In genomic region chr2:96816836-96817702, GRCh38 we compare ENCODE assay signal across 8 cellular contexts. TPM values are rescaled to one million over a fixed set of nuclear protein-coding genes. Genes with fewer than 3 reads are reported as not detected.
DNase-seq lines count a peak whose midpoint lies in the region; ATAC-seq and TF ChIP-seq lines count a peak whose summit lies in the region.

No MANE protein-coding gene starts in this region.

- TF ChIP-seq CTCF in OCI-LY7 (conservative IDR thresholded peaks at IDR 0.05; ENCODE audit: low read length) (no peak), endodermal cell (conservative IDR thresholded peaks at IDR 0.05) (no peak), omental fat pad (IDR thresholded peaks at IDR 0.05) (no peak)

- no peaks in the 10 kb centered on the region for H3K9me3 ChIP-seq in OCI-LY7 (ENCODE audit: low read length)
- H3K9me3 ChIP-seq in endodermal cell (ENCODE audit: control insufficient read depth, low read length) = no peaks in the 10 kb centered on the region
- H3K9me3 ChIP-seq in neuron (ENCODE audit: low read length) = no peaks in the 10 kb centered on the region

- H3K36me3 ChIP-seq in OCI-LY7 (ENCODE audit: insufficient read depth, low read length) (peaks cover 22% of the 10 kb centered on the region; the same call in 1 of the 2 replicates), endodermal cell (ENCODE audit: control insufficient read depth, insufficient read depth, low read length) (no peaks in the 10 kb centered on the region), neuron (ENCODE audit: insufficient read depth, low read length) (peaks cover 6% of the 10 kb centered on the region)

- CTCF ChIA-PET in OCI-LY7 (lab: Charles Lee; ENCODE audit: unreplicated experiment) = interaction anchor here (0.6 kb wide), 1 partner anchor 34 kb away, joined by 5 read pairs; no protein-coding TSS in a partner anchor

- ATAC-seq in GM18502 (IDR thresholded peaks at IDR 0.05; ENCODE audit: poor library complexity, unreplicated experiment) = peak; percentile 0
- no peak for ATAC-seq in omental fat pad (ENCODE audit: low FRiP score)
- ATAC-seq in HG02938 (IDR thresholded peaks at IDR 0.05; ENCODE audit: unreplicated experiment) = no peak

- no peak overlapping the region for H2AFZ ChIP-seq in OCI-LY7 (ENCODE audit: low read length)
- no peak overlapping the region for H2AFZ ChIP-seq in neuron (ENCODE audit: low read depth, low read length)

- H3K4me2 ChIP-seq in OCI-LY7 (ENCODE audit: low read length) = peak overlapping the region; percentile 81

- H3K4me1 ChIP-seq in OCI-LY7 (ENCODE audit: insufficient read depth, low read length, poor library complexity, severe bottlenecking) (peaks cover 46% of the 10 kb centered on the region), endodermal cell (ENCODE audit: control insufficient read depth, insufficient read depth, low read length) (peaks cover 6% of the 10 kb centered on the region), neuron (ENCODE audit: insufficient read depth, low read length) (peaks cover 27% of the 10 kb centered on the region)

- H3K9ac ChIP-seq in endodermal cell (ENCODE audit: extremely low read depth, low read length, poor library complexity, severe bottlenecking) = peak overlapping the region; percentile 15

- WGBS in endodermal cell (ENCODE audit: insufficient coverage in 1 of 2, insufficient read length in 1 of 2), 2 experiments = 3 to 4% methylated on average over 34 to 89 of the region's 89 CpGs

- H3K27ac ChIP-seq in OCI-LY7 (ENCODE audit: low read depth, low read length, poor library complexity, severe bottlenecking) (no peak overlapping the region), endodermal cell (ENCODE audit: low read depth, low read length) (no peak overlapping the region)

- H4K20me1 ChIP-seq in OCI-LY7 (ENCODE audit: insufficient read depth, low read length) = peaks cover 16% of the 10 kb centered on the region

- peaks cover 3% of the 10 kb centered on the region for H3K27me3 Mint-ChIP-seq in endodermal cell (ENCODE audit: insufficient read depth)

- no peak overlapping the region for H3K27ac Mint-ChIP-seq in endodermal cell

- peak; percentile 8 for DNase-seq in ACHN
- DNase-seq in OCI-LY7 (ENCODE audit: low spot score) = no peak
- DNase-seq in endodermal cell = peak; percentile 66
- no peak for DNase-seq in A172 (ENCODE audit: low spot score)
- no peak for DNase-seq in omental fat pad (ENCODE audit: low spot score)

- H3K27me3 ChIP-seq in endodermal cell (ENCODE audit: control insufficient read depth, insufficient read depth, low read length, poor library complexity, severe bottlenecking) = no peaks in the 10 kb centered on the region
- no peaks in the 10 kb centered on the region for H3K27me3 ChIP-seq in neuron (ENCODE audit: insufficient read depth, low read length)

- POLR2A ChIA-PET in OCI-LY7 (lab: Charles Lee) = no interaction called here

- peaks cover 25% of the 10 kb centered on the region; the same call in 1 of the 2 replicates for H3K79me2 ChIP-seq in OCI-LY7 (ENCODE audit: insufficient read depth, low read depth, low read length)

- H3K4me3 Mint-ChIP-seq in endodermal cell = peak overlapping the region; percentile 67

- peaks cover 44% of the 10 kb centered on the region for H3K4me1 Mint-ChIP-seq in endodermal cell

- peak overlapping the region; percentile 90 for H3K4me3 ChIP-seq in OCI-LY7 (ENCODE audit: low read depth, low read length, poor library complexity, severe bottlenecking)
- peak overlapping the region; percentile 82 for H3K4me3 ChIP-seq in endodermal cell (ENCODE audit: low read length)
- H3K4me3 ChIP-seq in neuron (ENCODE audit: low read length) = peak overlapping the region; percentile 52

- H3K9me2 ChIP-seq in OCI-LY7 (ENCODE audit: insufficient read depth, low read length) = no peaks in the 10 kb centered on the region

- in situ Hi-C loops in ACHN (cut with HindIII; ENCODE audit: low pct_ligation_motif_present, low pct_unique_long_range_greater_than_20kb, low sequenced_read_pairs) = no loop called here

- H3K36me3 Mint-ChIP-seq in endodermal cell (ENCODE audit: low read depth) = peaks cover 30% of the 10 kb centered on the region

- BruUV-seq in OCI-LY7 (replicated peaks; lab: Mats Ljungman, UMichigan) = no TSS peak

- no peaks in the 10 kb centered on the region for H3K9me3 Mint-ChIP-seq in endodermal cell

- intact Hi-C loops in OCI-LY7 (cut with micrococcal nuclease; ENCODE audit: unreplicated experiment) = loop anchor here (2.0 to 5.0 kb wide), 3 partner anchors 40 to 295 kb away; partner anchors contain the start of genes ANKRD36 and CNNM4

RNA-seq across cellular contexts. Expression of gene CNNM3, which starts 1.0 kb away (rescaled TPM):
- 9.1 and 13.5 TPM in 2 replicates for total RNA-seq in OCI-LY7 (2014; rRNA removed; shearing (Covaris generic))
- total RNA-seq in OCI-LY7 (2022) = 18.2 and 18.6 TPM in 2 replicates
- total RNA-seq in endodermal cell = 10 to 100 TPM; 33.1 to 34.8 TPM
- polyA plus RNA-seq in endodermal cell (2013, experiment 1 of 2) = 16.5 TPM
- 14.9 TPM for polyA plus RNA-seq in endodermal cell (2013, experiment 2 of 2)
- 5.5 and 7.1 TPM in 2 replicates for total RNA-seq in A172 (2014; rRNA removed; shearing (Covaris generic))
- 10 to 100 TPM in 2 of 4 donors, 1 to 10 TPM in 2; 5.9 to 11.0 (median 9.5) TPM for total RNA-seq in omental fat pad

RNA-seq across cellular contexts. Expression of gene ANKRD23, which starts 26.8 kb away (rescaled TPM):
- 6.4 and 6.5 TPM in 2 replicates for total RNA-seq in OCI-LY7 (2014; rRNA removed; shearing (Covaris generic))
- total RNA-seq in OCI-LY7 (2022) (6.7 and 6.9 TPM in 2 replicates), endodermal cell (1 to 10 TPM; 2.6 to 3.6 TPM), omental fat pad (1 to 10 TPM; 1.4 to 4.4 (median 1.8) TPM)
- polyA plus RNA-seq in endodermal cell (2013, experiment 1 of 2) = 3.5 TPM
- polyA plus RNA-seq in endodermal cell (2013, experiment 2 of 2) = 2.6 TPM
- 4.2 and 5.7 TPM in 2 replicates for total RNA-seq in A172 (2014; rRNA removed; shearing (Covaris generic))

RNA-seq across cellular contexts. Expression of gene ANKRD39, which starts 40.7 kb away (rescaled TPM):
- 16.0 and 24.1 TPM in 2 replicates for total RNA-seq in OCI-LY7 (2014; rRNA removed; shearing (Covaris generic))
- total RNA-seq in OCI-LY7 (2022) (20.7 and 22.2 TPM in 2 replicates), endodermal cell (10 to 100 TPM; 14.6 to 16.7 TPM), omental fat pad (10 to 100 TPM in 2 of 4 donors, 1 to 10 TPM in 2; 6.6 to 15.3 (median 10.3) TPM)
- 13.0 TPM for polyA plus RNA-seq in endodermal cell (2013, experiment 1 of 2)
- polyA plus RNA-seq in endodermal cell (2013, experiment 2 of 2) = 14.1 TPM
- 33.5 and 37.9 TPM in 2 replicates for total RNA-seq in A172 (2014; rRNA removed; shearing (Covaris generic))

RNA-seq across cellular contexts. Expression of gene SEMA4C, which starts 52.8 kb away (rescaled TPM):
- 0.06 TPM in 1 of 2 replicates, not detected in the other for total RNA-seq in OCI-LY7 (2014; rRNA removed; shearing (Covaris generic))
- total RNA-seq in OCI-LY7 (2022) (0.19 TPM in 1 of 2 replicates, not detected in the other), endodermal cell (10 to 100 TPM; 82.5 to 92.1 TPM), omental fat pad (10 to 100 TPM; 19.7 to 40.4 (median 26.9) TPM)
- 76.4 TPM for polyA plus RNA-seq in endodermal cell (2013, experiment 1 of 2)
- 67.9 TPM for polyA plus RNA-seq in endodermal cell (2013, experiment 2 of 2)
- 38.4 and 40.1 TPM in 2 replicates for total RNA-seq in A172 (2014; rRNA removed; shearing (Covaris generic))

RNA-seq across cellular contexts. Expression of gene CNNM4, which starts 56.4 kb away (rescaled TPM):
- 5.1 and 5.4 TPM in 2 replicates for total RNA-seq in OCI-LY7 (2014; rRNA removed; shearing (Covaris generic))
- total RNA-seq in OCI-LY7 (2022) (5.9 and 6.4 TPM in 2 replicates), endodermal cell (10 to 100 TPM; 22.3 to 27.5 TPM), omental fat pad (1 to 10 TPM; 3.6 to 5.6 (median 3.7) TPM)
- polyA plus RNA-seq in endodermal cell (2013, experiment 1 of 2) = 11.2 TPM
- polyA plus RNA-seq in endodermal cell (2013, experiment 2 of 2) = 11.5 TPM
- total RNA-seq in A172 (2014; rRNA removed; shearing (Covaris generic)) = 4.4 and 5.2 TPM in 2 replicates

Comparison
In these comparisons a context has a peak if more than half of its experiments do, and no peak if none do; other contexts are left out.
1. DNase-seq: peak in ACHN (single experiment) and endodermal cell (single experiment); none in OCI-LY7 (single experiment), A172 (single experiment) and omental fat pad (single experiment).
2. Peak in every context shown above with its lines, with median percentiles within 50 percentile points of each other: H3K4me3 ChIP-seq.